In the genomic region with DNA sequence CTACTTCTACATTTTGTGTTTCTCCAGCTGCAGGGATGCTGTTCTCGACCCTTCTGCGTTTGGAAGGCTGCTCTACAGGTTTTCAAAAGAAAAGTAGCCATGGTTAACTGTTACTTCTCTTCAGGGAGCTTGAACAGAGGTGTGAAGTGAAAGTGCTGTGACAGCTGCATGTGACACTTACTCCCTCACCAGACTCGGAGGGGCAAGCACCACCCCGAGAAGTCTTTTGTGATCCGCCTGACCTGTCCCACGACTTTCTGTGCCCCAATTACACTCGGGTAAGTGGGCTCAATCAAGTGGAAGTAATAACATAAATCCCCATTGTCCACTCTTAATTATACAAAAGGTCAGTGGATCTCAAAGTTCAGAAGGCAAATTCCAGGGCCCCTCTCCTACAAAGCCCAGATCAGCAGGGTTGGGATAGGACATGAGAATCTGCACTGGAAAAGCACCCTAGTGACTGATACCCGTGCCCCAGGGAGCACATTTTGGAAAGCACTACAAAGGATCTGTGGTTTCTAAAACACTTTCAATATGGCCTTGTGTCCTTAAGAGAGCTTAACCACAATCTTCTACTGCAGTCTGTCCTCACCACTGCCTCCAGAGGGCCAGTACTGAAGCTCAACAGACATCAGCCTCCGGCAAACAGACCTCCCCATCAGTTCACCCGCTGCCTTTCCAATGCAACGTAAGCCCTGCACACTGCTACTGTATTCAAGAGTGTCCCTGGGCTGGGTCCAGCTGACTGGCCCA, we compare ENCODE assay signal across 13 cellular contexts. TPM values are rescaled to one million over a fixed set of nuclear protein-coding genes. Genes with fewer than 3 reads are reported as not detected.
DNase-seq lines count a peak whose midpoint lies in the region; ATAC-seq and TF ChIP-seq lines count a peak whose summit lies in the region.
"Had no signal": no experiment of that assay in that cellular context is flagged by ENCODE, and none has a peak within 500 bp of the region (broad histone marks: within the 10 kb centered on the region; RNA-seq: fewer than 3 reads in every experiment).

No MANE protein-coding gene starts in this region.

- no peak overlapping the region for H3K4me3 Mint-ChIP-seq in activated CD8-positive, alpha-beta memory T cell treated with anti-CD3 and anti-CD28 coated beads, Interleukin-2, amount 10 ng/mL, durations not matched to agents 7 days and 5 days

- no peaks in the 10 kb centered on the region for H3K4me1 ChIP-seq in Peyer's patch
- H3K4me1 ChIP-seq: A549, esophagus muscularis mucosa had no signal

- peak; percentile 51 for TF ChIP-seq CTCF in choroid plexus epithelial cell (conservative IDR thresholded peaks at IDR 0.05; ENCODE audit: low read depth, low read length)
- TF ChIP-seq CTCF in Peyer's patch (IDR thresholded peaks at IDR 0.05), result no peak

- H3K9me3 ChIP-seq in Peyer's patch, result no peaks in the 10 kb centered on the region
- H3K9me3 ChIP-seq: A549, esophagus muscularis mucosa had no signal

- no peaks in the 10 kb centered on the region for H3K27me3 ChIP-seq in Peyer's patch
- H3K27me3 ChIP-seq: esophagus muscularis mucosa had no signal

- no peaks in the 10 kb centered on the region for H3K27me3 Mint-ChIP-seq in activated CD8-positive, alpha-beta memory T cell treated with anti-CD3 and anti-CD28 coated beads, Interleukin-2, amount 10 ng/mL, durations not matched to agents 7 days and 5 days

- H3K4me3 ChIP-seq in choroid plexus epithelial cell (ENCODE audit: low read depth, low read length), result no peak overlapping the region
- no peak overlapping the region for H3K4me3 ChIP-seq in Peyer's patch
- H3K4me3 ChIP-seq: A549, esophagus muscularis mucosa had no signal

- peaks cover 63% of the 10 kb centered on the region for H3K36me3 Mint-ChIP-seq in activated CD8-positive, alpha-beta memory T cell treated with anti-CD3 and anti-CD28 coated beads, Interleukin-2, amount 10 ng/mL, durations not matched to agents 7 days and 5 days

- TF ChIP-seq POLR2A in Peyer's patch (IDR thresholded peaks at IDR 0.05), result no peak

- CTCF ChIA-PET in activated CD8-positive, alpha-beta memory T cell treated with anti-CD3 and anti-CD28 coated beads, Interleukin-2, amount 10 ng/mL, durations not matched to agents 7 days and 5 days (lab: Charles Lee), result interaction anchor here (1.3 kb wide), 1 partner anchor 14 kb away, joined by 5 read pairs; no protein-coding TSS in a partner anchor

- no peak overlapping the region for H3K27ac Mint-ChIP-seq in activated CD8-positive, alpha-beta memory T cell treated with anti-CD3 and anti-CD28 coated beads, Interleukin-2, amount 10 ng/mL, durations not matched to agents 7 days and 5 days

- ATAC-seq in activated CD8-positive, alpha-beta memory T cell treated with anti-CD3 and anti-CD28 coated beads, Interleukin-2, amount 10 ng/mL, durations not matched to agents 7 days and 5 days, result peak; percentile 39
- ATAC-seq in GM19455 (IDR thresholded peaks at IDR 0.05; ENCODE audit: unreplicated experiment), result no peak

- no peaks in the 10 kb centered on the region for H3K9me3 Mint-ChIP-seq in activated CD8-positive, alpha-beta memory T cell treated with anti-CD3 and anti-CD28 coated beads, Interleukin-2, amount 10 ng/mL, durations not matched to agents 7 days and 5 days (ENCODE audit: low read depth)

- H3K36me3 ChIP-seq in Peyer's patch, result peaks cover 0 to 100% (median 0%) of the 10 kb centered on the region in 3 donors

- H3K27ac ChIP-seq in Peyer's patch, result no peak overlapping the region
- H3K27ac ChIP-seq: A549, esophagus muscularis mucosa had no signal

- peaks cover 9% of the 10 kb centered on the region for H3K4me1 Mint-ChIP-seq in activated CD8-positive, alpha-beta memory T cell treated with anti-CD3 and anti-CD28 coated beads, Interleukin-2, amount 10 ng/mL, durations not matched to agents 7 days and 5 days

- DNase-seq in activated CD8-positive, alpha-beta memory T cell treated with anti-CD3 and anti-CD28 coated beads, Interleukin-2, amount 10 ng/mL, durations not matched to agents 7 days and 5 days, result no peak
- no peak for DNase-seq in activated CD8-positive, alpha-beta memory T cell treated with anti-CD3 and anti-CD28 coated beads, Interleukin-2, amount 50 U/mL, for 4 hours
- peak; percentile 59 for DNase-seq in MV-4-11 (lab: John Stamatoyannopoulos, UW)
- peak; percentile 65 for DNase-seq in choroid plexus epithelial cell (ENCODE audit: low read depth)
- peak; percentile 33 for DNase-seq in retina
- DNase-seq in Peyer's patch, result no peak
- no peak for DNase-seq in activated CD4-positive, alpha-beta T cell treated with anti-CD3 and anti-CD28 coated beads, Interleukin-2, amount 50 U/mL, for 1 hour
- DNase-seq: activated CD4-positive, alpha-beta T cell treated with anti-CD3 and anti-CD28 coated beads for 4 hours; NCI-H2171 treated with DMSO at 0.1 percent for 48 hours; SHP77 had no signal

RNA-seq across cellular contexts. Expression of a gene that starts 11.6 kb away (rescaled TPM):
- 1 to 10 TPM; 5.8 to 6.1 TPM for total RNA-seq in activated CD8-positive, alpha-beta memory T cell treated with anti-CD3 and anti-CD28 coated beads, Interleukin-2, amount 10 ng/mL, durations not matched to agents 7 days and 5 days
- 10 to 100 TPM in 2 of 4 donors, 1 to 10 TPM in 2; 4.1 to 11.6 (median 8.6) TPM for total RNA-seq in Peyer's patch

RNA-seq across cellular contexts. Expression of a gene that starts 34.3 kb away (rescaled TPM):
- 10 to 100 TPM; 81.2 to 99.7 TPM for total RNA-seq in activated CD8-positive, alpha-beta memory T cell treated with anti-CD3 and anti-CD28 coated beads, Interleukin-2, amount 10 ng/mL, durations not matched to agents 7 days and 5 days
- total RNA-seq in Peyer's patch, result 100 to 1,000 TPM in 1 of 4 donors, 10 to 100 TPM in 3; 67.8 to 205 (median 77.7) TPM

RNA-seq across cellular contexts. Expression of a gene that starts 35.7 kb away (rescaled TPM):
- total RNA-seq in activated CD8-positive, alpha-beta memory T cell treated with anti-CD3 and anti-CD28 coated beads, Interleukin-2, amount 10 ng/mL, durations not matched to agents 7 days and 5 days, result 10 to 100 TPM; 64.2 to 86.9 TPM
- total RNA-seq in Peyer's patch, result 100 to 1,000 TPM; 121 to 146 (median 138) TPM

Comparison
In these comparisons a context has a peak if more than half of its experiments do, and no peak if none do; other contexts are left out.
1. DNase-seq: peak in MV-4-11 (single experiment), choroid plexus epithelial cell (single experiment) and retina (single experiment); none in activated CD8-positive, alpha-beta memory T cell treated with anti-CD3 and anti-CD28 coated beads, Interleukin-2, amount 10 ng/mL, durations not matched to agents 7 days and 5 days (single experiment), activated CD8-positive, alpha-beta memory T cell treated with anti-CD3 and anti-CD28 coated beads, Interleukin-2, amount 50 U/mL, for 4 hours (single experiment), Peyer's patch (0 of 3) and activated CD4-positive, alpha-beta T cell treated with anti-CD3 and anti-CD28 coated beads, Interleukin-2, amount 50 U/mL, for 1 hour (single experiment).